In the genomic region with DNA sequence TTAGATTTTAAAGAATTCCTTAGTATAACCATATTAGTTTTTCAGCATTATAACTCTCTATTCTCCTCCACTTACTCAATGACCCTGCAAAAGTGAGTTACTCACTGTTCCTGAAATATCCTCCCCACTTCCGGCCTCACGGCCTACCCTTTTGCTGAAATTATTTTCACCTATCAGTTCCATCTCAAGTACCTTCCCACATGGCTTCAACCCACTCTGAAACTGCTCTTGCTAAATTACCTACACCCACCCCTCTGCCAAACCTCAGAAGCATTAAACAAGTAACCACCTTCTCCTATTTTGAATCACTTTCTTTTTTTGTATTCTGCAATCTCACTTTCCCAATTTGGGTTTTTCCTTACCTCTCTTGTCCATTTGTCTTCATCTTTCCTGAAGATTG, we compare ENCODE assay signal across 13 cellular contexts.
A peak's percentile ranks its signal among the peaks of the same experiment; 100 is the strongest.
DNase-seq lines count a peak whose midpoint lies in the region; ATAC-seq, FAIRE-seq and TF ChIP-seq lines count a peak whose summit lies in the region.
"Had no signal": no experiment of that assay in that cellular context is flagged by ENCODE, and none has a peak within 500 bp of the region (broad histone marks: within the 10 kb centered on the region; RNA-seq: fewer than 3 reads in every experiment).

No MANE protein-coding gene starts in this region.

- H3K9me3 ChIP-seq in tibial artery: no peaks in the 10 kb centered on the region
- H3K9me3 ChIP-seq: left ventricle myocardium inferior had no signal

- CTCF ChIA-PET in GM10248 (lab: Yijun Ruan, JAX): no interaction called here

- POLR2A ChIA-PET in GM10248 (lab: Yijun Ruan, JAX): no interaction called here

- no peak overlapping the region for H3K4me3 ChIP-seq in tibial artery
- H3K4me3 ChIP-seq: left ventricle myocardium inferior, stomach had no signal

- no peaks in the 10 kb centered on the region for H3K27me3 ChIP-seq in tibial artery
- H3K27me3 ChIP-seq: stomach had no signal

- ATAC-seq in GM18517 (IDR thresholded peaks at IDR 0.05; ENCODE audit: unreplicated experiment) (peak; percentile 57), GM21717 (IDR thresholded peaks at IDR 0.05; ENCODE audit: unreplicated experiment) (peak; percentile 87), HG03565 (IDR thresholded peaks at IDR 0.05; ENCODE audit: unreplicated experiment) (peak; percentile 78)
- ATAC-seq: naive thymus-derived CD8-positive, alpha-beta T cell had no signal

- FAIRE-seq in urothelium cell line (lab: Jason Lieb, UNC): no peak

- no peak overlapping the region for H3K27ac ChIP-seq in tibial artery
- H3K27ac ChIP-seq: left ventricle myocardium inferior, stomach had no signal

- H3K36me3 ChIP-seq in tibial artery: no peaks in the 10 kb centered on the region
- H3K36me3 ChIP-seq: left ventricle myocardium inferior, stomach had no signal

- intact Hi-C loops in tibial artery (cut with DNase I; ENCODE audit: low total_unique reads): no loop called here

- no peaks in the 10 kb centered on the region for H3K4me1 ChIP-seq in tibial artery
- H3K4me1 ChIP-seq: left ventricle myocardium inferior, stomach had no signal

- DNase-seq in GM10248 (ENCODE audit: extremely low spot score): peak; percentile 13
- no peak for DNase-seq in urothelium cell line (ENCODE audit: low spot score)
- DNase-seq in tibial artery: no peak
- no peak for DNase-seq in T-helper 9 cell
- DNase-seq in midbrain (lab: John Stamatoyannopoulos, UW): no peak
- DNase-seq: left ventricle myocardium inferior; naive thymus-derived CD8-positive, alpha-beta T cell; NCI-H1048; NCI-H446; stomach had no signal

- no peak for TF ChIP-seq CTCF in GM10248 (IDR thresholded peaks at IDR 0.05; ENCODE audit: control extremely low read depth, extremely low read depth, low read depth, missing control alignments)
- no peak for TF ChIP-seq CTCF in tibial artery (IDR thresholded peaks at IDR 0.05)
